ENCODE assay signal across 12 cellular contexts in genomic region chr11:105045897-105046296, GRCh38. TPM values are rescaled to one million over a fixed set of nuclear protein-coding genes. Genes with fewer than 3 reads are reported as not detected.
DNase-seq lines count a peak whose midpoint lies in the region; ATAC-seq and TF ChIP-seq lines count a peak whose summit lies in the region.
"Had no signal": no experiment of that assay in that cellular context is flagged by ENCODE, and none has a peak within 500 bp of the region (broad histone marks: within the 10 kb centered on the region; RNA-seq: fewer than 3 reads in every experiment).

No MANE protein-coding gene starts in this region.

- H3K4me3 ChIP-seq in BLaER1: no peak overlapping the region
- H3K4me3 ChIP-seq in Loucy (ENCODE audit: low read length, poor library complexity, severe bottlenecking): peak overlapping the region; percentile 78
- peak overlapping the region; percentile 70 for H3K4me3 ChIP-seq in effector memory CD4-positive, alpha-beta T cell (ENCODE audit: insufficient read depth, low read depth, low read length, poor library complexity, severe bottlenecking)

- intact Hi-C loops in natural killer cell (cut with micrococcal nuclease): loop anchor here (10.0 kb wide), 1 partner anchor 341 kb away; no protein-coding TSS in a partner anchor

- H3K4me1 ChIP-seq in BLaER1 (no peaks in the 10 kb centered on the region), Loucy (ENCODE audit: insufficient read depth, low read length, poor library complexity, severe bottlenecking) (peaks cover 31% of the 10 kb centered on the region)
- peaks cover 9% of the 10 kb centered on the region for H3K4me1 ChIP-seq in effector memory CD4-positive, alpha-beta T cell (ENCODE audit: control insufficient read depth, insufficient read depth, low read length, poor library complexity, severe bottlenecking)

- H3K27ac Mint-ChIP-seq in natural killer cell: peak overlapping the region; percentile 90 to 92

- no peaks in the 10 kb centered on the region for H3K27me3 Mint-ChIP-seq in natural killer cell (ENCODE audit: low read depth in 2 of 2)

- H3K9me3 Mint-ChIP-seq in natural killer cell: no peaks in the 10 kb centered on the region

- no peak for ATAC-seq in natural killer cell
- no peak for ATAC-seq in GM21526 (IDR thresholded peaks at IDR 0.05; ENCODE audit: low FRiP score, unreplicated experiment)

- H3K4me3 Mint-ChIP-seq in natural killer cell: peak overlapping the region; percentile 94

- no peaks in the 10 kb centered on the region for H3F3A ChIP-seq in Loucy (ENCODE audit: low read depth)

- TF ChIP-seq CTCF in Loucy (conservative IDR thresholded peaks at IDR 0.05; ENCODE audit: low read length) (no peak), natural killer cell (IDR thresholded peaks at IDR 0.05) (no peak)

- peaks cover 45 to 59% of the 10 kb centered on the region in 2 donors for H3K4me1 Mint-ChIP-seq in natural killer cell

- H3K9me2 ChIP-seq in Loucy (replicated peaks; ENCODE audit: low read depth, low read length): no peaks in the 10 kb centered on the region

- DNase-seq in effector memory CD4-positive, alpha-beta T cell: no peak
- DNase-seq in natural killer cell (no peak), hypothalamus (lab: John Stamatoyannopoulos, UW) (no peak), NOMO-1 treated with DMSO at 0.1 percent for 48 hours (lab: John Stamatoyannopoulos, UW; ENCODE audit: unreplicated experiment) (no peak), KBM-7 (no peak)
- DNase-seq: activated effector memory CD4-positive, alpha-beta T cell treated with anti-CD3 and anti-CD28 coated beads, Interleukin-2, amount 50 U/mL, for 16 hours; DMS79; NCI-H2029 treated with DMSO at 0.1 percent for 48 hours had no signal

- peaks cover 12% of the 10 kb centered on the region for H3K36me3 Mint-ChIP-seq in natural killer cell

- H2AFZ ChIP-seq in Loucy (ENCODE audit: low read length): peak overlapping the region; percentile 89

- no peaks in the 10 kb centered on the region for H4K20me1 ChIP-seq in BLaER1
- no peaks in the 10 kb centered on the region for H4K20me1 ChIP-seq in Loucy (ENCODE audit: insufficient read depth, low read length, poor library complexity, severe bottlenecking)

- H3K4me2 ChIP-seq in BLaER1: peak overlapping the region; percentile 60; the same call in 1 of the 2 replicates
- peak overlapping the region; percentile 90 for H3K4me2 ChIP-seq in Loucy (ENCODE audit: low read depth, low read length, poor library complexity, severe bottlenecking)

- H3K79me2 ChIP-seq in Loucy (ENCODE audit: insufficient read depth, low read length): no peaks in the 10 kb centered on the region; the same call in 1 of the 2 replicates

- H3K36me3 ChIP-seq in BLaER1 (no peaks in the 10 kb centered on the region), Loucy (ENCODE audit: insufficient read depth, low read length) (no peaks in the 10 kb centered on the region)
- H3K36me3 ChIP-seq in effector memory CD4-positive, alpha-beta T cell (ENCODE audit: control insufficient read depth, insufficient read depth, low read length): peaks cover 3% of the 10 kb centered on the region
- H3K36me3 ChIP-seq: tibial artery had no signal

- H3K9ac ChIP-seq in BLaER1 (no peak overlapping the region), Loucy (ENCODE audit: low read depth, low read length, poor library complexity, severe bottlenecking) (no peak overlapping the region)

- H3K27ac ChIP-seq in BLaER1: no peak overlapping the region
- peak overlapping the region; percentile 75 for H3K27ac ChIP-seq in effector memory CD4-positive, alpha-beta T cell (ENCODE audit: insufficient read depth, low read length, poor library complexity, severe bottlenecking)
- H3K27ac ChIP-seq: tibial artery had no signal

- no peaks in the 10 kb centered on the region for H3K9me3 ChIP-seq in BLaER1
- no peaks in the 10 kb centered on the region for H3K9me3 ChIP-seq in Loucy (ENCODE audit: insufficient read depth, low read depth, low read length)
- no peaks in the 10 kb centered on the region for H3K9me3 ChIP-seq in effector memory CD4-positive, alpha-beta T cell (ENCODE audit: control insufficient read depth, low read length)
- H3K9me3 ChIP-seq: tibial artery had no signal

- H3K27me3 ChIP-seq in BLaER1 (no peaks in the 10 kb centered on the region), Loucy (ENCODE audit: insufficient read depth, low read length, poor library complexity, severe bottlenecking) (no peaks in the 10 kb centered on the region)
- H3K27me3 ChIP-seq in effector memory CD4-positive, alpha-beta T cell (replicated peaks; ENCODE audit: control insufficient read depth, insufficient read depth, low read length, poor library complexity, severe bottlenecking): no peaks in the 10 kb centered on the region
- H3K27me3 ChIP-seq: tibial artery had no signal

- in situ Hi-C loops in KBM-7 (cut with MboI; ENCODE audit: low pct_unique_long_range_greater_than_20kb, low sequenced_read_pairs): no loop called here

RNA-seq across cellular contexts. Expression of gene CARD16, which starts 0.8 kb away (rescaled TPM):
- total RNA-seq in natural killer cell: 100 to 1,000 TPM in 2 of 3 donors, 10 to 100 TPM in 1; 54.7 to 113 (median 110) TPM

RNA-seq across cellular contexts. Expression of gene CASP1, which starts 11.0 kb away (rescaled TPM):
- 100 to 1,000 TPM in 1 of 3 donors, 10 to 100 TPM in 2; 89.3 to 117 (median 93.8) TPM for total RNA-seq in natural killer cell

RNA-seq across cellular contexts. Expression of gene CASP5, which starts 22.9 kb away (rescaled TPM):
- 1 to 10 TPM; 1.1 to 1.6 (median 1.3) TPM for total RNA-seq in natural killer cell
